In genomic region chr2:59886758-59887157, GRCh38 we compare ENCODE assay signal across 17 cellular contexts.
"Had no signal": no experiment of that assay in that cellular context is flagged by ENCODE, and none has a peak within 500 bp of the region (broad histone marks: within the 10 kb centered on the region; RNA-seq: fewer than 3 reads in every experiment).

No MANE protein-coding gene starts in this region.

- H3K4me3 Mint-ChIP-seq: activated CD4-positive, alpha-beta memory T cell treated with anti-CD3 and anti-CD28 coated beads, Interleukin-2, amount 10 ng/mL, durations not matched to agents 7 days and 5 days; activated T-helper 17 cell treated with anti-CD3 and anti-CD28 coated beads, Interleukin-2, amount 50 U/mL, for 72 hours; natural killer cell treated with Interleukin-12 subunit alpha and Interleukin-12 subunit beta and Interleukin-15 and Interleukin-18, amount 100 ng/mL, for 72 hours; T-helper 17 cell had no signal

- H3K27me3 ChIP-seq: cardiac muscle cell, esophagus squamous epithelium, right lobe of liver, testis, upper lobe of right lung had no signal

- H3K27ac Mint-ChIP-seq: activated CD4-positive, alpha-beta memory T cell treated with anti-CD3 and anti-CD28 coated beads, Interleukin-2, amount 10 ng/mL, durations not matched to agents 7 days and 5 days; activated T-helper 17 cell treated with anti-CD3 and anti-CD28 coated beads, Interleukin-2, amount 50 U/mL, for 72 hours; natural killer cell treated with Interleukin-12 subunit alpha and Interleukin-12 subunit beta and Interleukin-15 and Interleukin-18, amount 100 ng/mL, for 72 hours; T-helper 17 cell had no signal

- H3K9me3 ChIP-seq: esophagus squamous epithelium, lower lobe of right lung, prostate gland, right lobe of liver, testis, upper lobe of right lung had no signal

- DNase-seq: activated CD4-positive, alpha-beta memory T cell treated with anti-CD3 and anti-CD28 coated beads, Interleukin-2, amount 10 ng/mL, durations not matched to agents 7 days and 5 days; esophagus squamous epithelium; foreskin fibroblast; glutamatergic neuron; left cardiac atrium; lower lobe of right lung; occipital lobe; right lobe of liver; stimulated activated naive CD4-positive, alpha-beta T cell treated with Interleukin-2 at 50 U/mL for 16 hours; T-helper 17 cell; testis; upper lobe of right lung had no signal

- H3K36me3 Mint-ChIP-seq: natural killer cell treated with Interleukin-12 subunit alpha and Interleukin-12 subunit beta and Interleukin-15 and Interleukin-18, amount 100 ng/mL, for 72 hours had no signal

- H3K9me3 Mint-ChIP-seq: activated CD4-positive, alpha-beta memory T cell treated with anti-CD3 and anti-CD28 coated beads, Interleukin-2, amount 10 ng/mL, durations not matched to agents 7 days and 5 days had no signal

- ATAC-seq: activated CD4-positive, CD25-positive, alpha-beta regulatory T cell treated with anti-CD3 and anti-CD28 coated beads, Interleukin-2, amount 50 U/mL, for 24 hours; activated T-helper 17 cell treated with anti-CD3 and anti-CD28 coated beads, Interleukin-2, amount 50 U/mL, for 72 hours; left cardiac atrium; lower lobe of right lung; natural killer cell treated with Interleukin-12 subunit alpha and Interleukin-12 subunit beta and Interleukin-15 and Interleukin-18, amount 100 ng/mL, for 72 hours; right lobe of liver; T-helper 17 cell; upper lobe of right lung had no signal

- H3K4me1 ChIP-seq: lower lobe of right lung, prostate gland, right lobe of liver, testis had no signal

- H3K4me3 ChIP-seq: cardiac muscle cell, esophagus squamous epithelium, lower lobe of right lung, prostate gland, right lobe of liver, testis, upper lobe of right lung had no signal

- H3K36me3 ChIP-seq: cardiac muscle cell, esophagus squamous epithelium, lower lobe of right lung, prostate gland, right lobe of liver, upper lobe of right lung had no signal

- H3K27ac ChIP-seq: cardiac muscle cell, esophagus squamous epithelium, lower lobe of right lung, prostate gland, right lobe of liver, testis, upper lobe of right lung had no signal
